1 cellular context compared by ENCODE assay signal in genomic region chr12:32031109-32031508, GRCh38.
TF ChIP-seq lines count a peak whose summit lies in the region.

No MANE protein-coding gene starts in this region.

TF ChIP-seq in WTC11, 78 proteins besides CTCF, POLR2A, EP300 and RAD21 (continued from another document):
- TF ChIP-seq, protein P1, sequence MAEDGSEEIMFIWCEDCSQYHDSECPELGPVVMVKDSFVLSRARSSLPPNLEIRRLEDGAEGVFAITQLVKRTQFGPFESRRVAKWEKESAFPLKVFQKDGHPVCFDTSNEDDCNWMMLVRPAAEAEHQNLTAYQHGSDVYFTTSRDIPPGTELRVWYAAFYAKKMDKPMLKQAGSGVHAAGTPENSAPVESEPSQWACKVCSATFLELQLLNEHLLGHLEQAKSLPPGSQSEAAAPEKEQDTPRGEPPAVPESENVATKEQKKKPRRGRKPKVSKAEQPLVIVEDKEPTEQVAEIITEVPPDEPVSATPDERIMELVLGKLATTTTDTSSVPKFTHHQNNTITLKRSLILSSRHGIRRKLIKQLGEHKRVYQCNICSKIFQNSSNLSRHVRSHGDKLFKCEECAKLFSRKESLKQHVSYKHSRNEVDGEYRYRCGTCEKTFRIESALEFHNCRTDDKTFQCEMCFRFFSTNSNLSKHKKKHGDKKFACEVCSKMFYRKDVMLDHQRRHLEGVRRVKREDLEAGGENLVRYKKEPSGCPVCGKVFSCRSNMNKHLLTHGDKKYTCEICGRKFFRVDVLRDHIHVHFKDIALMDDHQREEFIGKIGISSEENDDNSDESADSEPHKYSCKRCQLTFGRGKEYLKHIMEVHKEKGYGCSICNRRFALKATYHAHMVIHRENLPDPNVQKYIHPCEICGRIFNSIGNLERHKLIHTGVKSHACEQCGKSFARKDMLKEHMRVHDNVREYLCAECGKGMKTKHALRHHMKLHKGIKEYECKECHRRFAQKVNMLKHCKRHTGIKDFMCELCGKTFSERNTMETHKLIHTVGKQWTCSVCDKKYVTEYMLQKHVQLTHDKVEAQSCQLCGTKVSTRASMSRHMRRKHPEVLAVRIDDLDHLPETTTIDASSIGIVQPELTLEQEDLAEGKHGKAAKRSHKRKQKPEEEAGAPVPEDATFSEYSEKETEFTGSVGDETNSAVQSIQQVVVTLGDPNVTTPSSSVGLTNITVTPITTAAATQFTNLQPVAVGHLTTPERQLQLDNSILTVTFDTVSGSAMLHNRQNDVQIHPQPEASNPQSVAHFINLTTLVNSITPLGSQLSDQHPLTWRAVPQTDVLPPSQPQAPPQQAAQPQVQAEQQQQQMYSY (CRISPR knock-in tag; IDR thresholded peaks at IDR 0.05) = no peak
- TF ChIP-seq ZNF532 (CRISPR knock-in tag; IDR thresholded peaks at IDR 0.05; ENCODE audit: borderline replicate concordance) = no peak
TF ChIP-seq in WTC11: peak in this region for 0.
